ENCODE assay signal across 8 cellular contexts in genomic region chr17:36148559-36149295, GRCh38. TPM values are rescaled to one million over a fixed set of nuclear protein-coding genes. Genes with fewer than 3 reads are reported as not detected.
A peak's percentile ranks its signal among the peaks of the same experiment; 100 is the strongest.
DNase-seq lines count a peak whose midpoint lies in the region; ATAC-seq, FAIRE-seq and TF ChIP-seq lines count a peak whose summit lies in the region.

No MANE protein-coding gene starts in this region.

- TF ChIP-seq CTCF in colonic mucosa (IDR thresholded peaks at IDR 0.05) (peak; percentile 100), liver (IDR thresholded peaks at IDR 0.05; ENCODE audit: low read depth, low read length, missing input control) (peak; percentile 99)

- no peak overlapping the region for H3K4me3 Mint-ChIP-seq in activated CD4-positive, alpha-beta T cell treated with anti-CD3 and anti-CD28 coated beads, Interleukin-2, amount 10 ng/mL, durations not matched to agents 7 days and 5 days

- H3K27ac ChIP-seq in colonic mucosa (no peak overlapping the region), liver (ENCODE audit: low read depth in 1 of 2, low read length in 2 of 2) (no peak overlapping the region)

- POLR2A ChIA-PET in activated CD4-positive, alpha-beta T cell treated with anti-CD3 and anti-CD28 coated beads, Interleukin-2, amount 10 ng/mL, durations not matched to agents 7 days and 5 days (lab: Charles Lee) = interaction anchor here (0.6 kb wide), 1 partner anchor 445 kb away, joined by 3 read pairs; no protein-coding TSS in a partner anchor

- peak; percentile 90 for DNase-seq in D341Med (ENCODE audit: low spot score)
- peak; percentile 73 for DNase-seq in H54 (ENCODE audit: insufficient read length, low spot score)
- DNase-seq in NCI-H2227 (lab: John Stamatoyannopoulos, UW; ENCODE audit: unreplicated experiment) = peak; percentile 41
- DNase-seq in activated CD4-positive, alpha-beta T cell treated with anti-CD3 and anti-CD28 coated beads, Interleukin-2, amount 10 ng/mL, durations not matched to agents 7 days and 5 days = peak; percentile 63
- peak; percentile 76 for DNase-seq in colonic mucosa
- DNase-seq in stimulated activated CD4-positive, alpha-beta T cell treated with anti-CD3 and anti-CD28 coated beads, TNF-alpha, amount 100 ng/mL, for 24 hours (ENCODE audit: low read depth in 3 of 3) = peak; percentile 40 to 63 (median 53)

- FAIRE-seq in H54 (lab: Jason Lieb, UNC) = no peak

- TF ChIP-seq POLR2A in H54 (IDR thresholded peaks at IDR 0.05; ENCODE audit: low read depth, low read length) = no peak

- H3K27ac Mint-ChIP-seq in activated CD4-positive, alpha-beta T cell treated with anti-CD3 and anti-CD28 coated beads, Interleukin-2, amount 10 ng/mL, durations not matched to agents 7 days and 5 days = no peak overlapping the region

- intact Hi-C loops in colonic mucosa (cut with DNase I) = loop anchor here (2.0 to 5.0 kb wide), 2 partner anchors 76 to 180 kb away; no protein-coding TSS in a partner anchor

- H3K9me3 Mint-ChIP-seq in activated CD4-positive, alpha-beta T cell treated with anti-CD3 and anti-CD28 coated beads, Interleukin-2, amount 10 ng/mL, durations not matched to agents 7 days and 5 days = no peaks in the 10 kb centered on the region

- no peak for ATAC-seq in HG02884 (IDR thresholded peaks at IDR 0.05; ENCODE audit: unreplicated experiment)

- CTCF ChIA-PET in activated CD4-positive, alpha-beta T cell treated with anti-CD3 and anti-CD28 coated beads, Interleukin-2, amount 10 ng/mL, durations not matched to agents 7 days and 5 days (lab: Charles Lee) = interaction anchor here (0.6 to 1.9 kb wide), 15 partner anchors 13 to 916 kb away, joined by 3 to 15 read pairs (median 3); no protein-coding TSS in a partner anchor

- H3K9me3 ChIP-seq in colonic mucosa (no peaks in the 10 kb centered on the region), liver (ENCODE audit: control insufficient read depth in 4 of 4, low read length in 3 of 4) (no peaks in the 10 kb centered on the region)

- WGBS in liver = 37% methylated on average over 6 of the region's 6 CpGs

- peak; percentile 100 for TF ChIP-seq RAD21 in liver (IDR thresholded peaks at IDR 0.05)

- H3K4me1 ChIP-seq in colonic mucosa = no peaks in the 10 kb centered on the region
- H3K4me1 ChIP-seq in liver (ENCODE audit: control insufficient read depth in 4 of 4, insufficient read depth in 4 of 4, low read length in 3 of 4) = peaks cover 0 to 2% (median 0%) of the 10 kb centered on the region in 4 donors

- H3K27me3 ChIP-seq in colonic mucosa = no peaks in the 10 kb centered on the region
- no peaks in the 10 kb centered on the region for H3K27me3 ChIP-seq in liver (ENCODE audit: control insufficient read depth in 4 of 4, insufficient read depth in 4 of 4, low read length in 3 of 4)

- H3K9ac ChIP-seq in colonic mucosa (ENCODE audit: low read depth in 2 of 2, low read length in 2 of 2) (no peak overlapping the region), liver (ENCODE audit: low read depth in 1 of 2, low read length in 2 of 2) (no peak overlapping the region)

- no peaks in the 10 kb centered on the region for H3K36me3 Mint-ChIP-seq in activated CD4-positive, alpha-beta T cell treated with anti-CD3 and anti-CD28 coated beads, Interleukin-2, amount 10 ng/mL, durations not matched to agents 7 days and 5 days (ENCODE audit: low read depth)

- H3K36me3 ChIP-seq in colonic mucosa (no peaks in the 10 kb centered on the region), liver (ENCODE audit: control insufficient read depth in 4 of 4, insufficient read depth in 3 of 4, low read depth in 1 of 4, low read length in 3 of 4) (no peaks in the 10 kb centered on the region)

- no peaks in the 10 kb centered on the region for H3K4me1 Mint-ChIP-seq in activated CD4-positive, alpha-beta T cell treated with anti-CD3 and anti-CD28 coated beads, Interleukin-2, amount 10 ng/mL, durations not matched to agents 7 days and 5 days

- no peak overlapping the region for H3K4me3 ChIP-seq in colonic mucosa
- no peak overlapping the region for H3K4me3 ChIP-seq in liver (ENCODE audit: low read depth in 1 of 3, low read length in 3 of 3)

- H3K27me3 Mint-ChIP-seq in activated CD4-positive, alpha-beta T cell treated with anti-CD3 and anti-CD28 coated beads, Interleukin-2, amount 10 ng/mL, durations not matched to agents 7 days and 5 days = peaks cover 27% of the 10 kb centered on the region

TF ChIP-seq in liver, 16 proteins besides CTCF, POLR2A, EP300 and RAD21:
- TF ChIP-seq YY1 (IDR thresholded peaks at IDR 0.05) = peak; percentile 42
- no peak for TF ChIP-seq FOXA1 (IDR thresholded peaks at IDR 0.05)
TF ChIP-seq in liver: peak in this region for 1.

RNA-seq across cellular contexts. Expression of gene TBC1D3B, which starts 27.7 kb away (rescaled TPM):
- total RNA-seq in activated CD4-positive, alpha-beta T cell treated with anti-CD3 and anti-CD28 coated beads, Interleukin-2, amount 10 ng/mL, durations not matched to agents 7 days and 5 days = 1 to 10 TPM; 2.4 to 3.3 TPM
- total RNA-seq in colonic mucosa (1 to 10 TPM; 4.5 to 8.7 TPM), liver (under 1 TPM; 0.42 to 0.56 TPM)
- 1 to 10 TPM in 1 of 2 donors, under 1 TPM in 1; 0.66 to 1.8 TPM for polyA plus RNA-seq in liver

RNA-seq across cellular contexts. Expression of gene CCL4, which starts 45.1 kb away (rescaled TPM):
- total RNA-seq in activated CD4-positive, alpha-beta T cell treated with anti-CD3 and anti-CD28 coated beads, Interleukin-2, amount 10 ng/mL, durations not matched to agents 7 days and 5 days = 1 to 10 TPM; 2.8 to 3.9 TPM
- 1 to 10 TPM; 1.2 to 3.8 TPM for total RNA-seq in colonic mucosa
- total RNA-seq in liver = 1 to 10 TPM; 1.7 to 4.6 TPM
- 1 to 10 TPM; 2.2 to 3.3 TPM for polyA plus RNA-seq in liver

RNA-seq across cellular contexts. Expression of gene CCL3L1, which starts 47.8 kb away (rescaled TPM):
- not detected for total RNA-seq in activated CD4-positive, alpha-beta T cell treated with anti-CD3 and anti-CD28 coated beads, Interleukin-2, amount 10 ng/mL, durations not matched to agents 7 days and 5 days
- total RNA-seq in colonic mucosa (not detected), liver (under 1 TPM; 0.42 TPM)
- under 1 TPM; 0.15 to 0.21 TPM for polyA plus RNA-seq in liver

RNA-seq across cellular contexts. Expression of gene CCL3, which starts 58.8 kb away (rescaled TPM):
- total RNA-seq in activated CD4-positive, alpha-beta T cell treated with anti-CD3 and anti-CD28 coated beads, Interleukin-2, amount 10 ng/mL, durations not matched to agents 7 days and 5 days = 1 to 10 TPM; 3.7 to 4.1 TPM
- 1 to 10 TPM; 2.0 to 2.1 TPM for total RNA-seq in colonic mucosa
- total RNA-seq in liver = 1 to 10 TPM in 1 of 2 donors, under 1 TPM in 1; 0.92 to 5.6 TPM
- 1 to 10 TPM; 1.6 to 2.1 TPM for polyA plus RNA-seq in liver
